1 cellular context compared by ENCODE assay signal in the genomic region with DNA sequence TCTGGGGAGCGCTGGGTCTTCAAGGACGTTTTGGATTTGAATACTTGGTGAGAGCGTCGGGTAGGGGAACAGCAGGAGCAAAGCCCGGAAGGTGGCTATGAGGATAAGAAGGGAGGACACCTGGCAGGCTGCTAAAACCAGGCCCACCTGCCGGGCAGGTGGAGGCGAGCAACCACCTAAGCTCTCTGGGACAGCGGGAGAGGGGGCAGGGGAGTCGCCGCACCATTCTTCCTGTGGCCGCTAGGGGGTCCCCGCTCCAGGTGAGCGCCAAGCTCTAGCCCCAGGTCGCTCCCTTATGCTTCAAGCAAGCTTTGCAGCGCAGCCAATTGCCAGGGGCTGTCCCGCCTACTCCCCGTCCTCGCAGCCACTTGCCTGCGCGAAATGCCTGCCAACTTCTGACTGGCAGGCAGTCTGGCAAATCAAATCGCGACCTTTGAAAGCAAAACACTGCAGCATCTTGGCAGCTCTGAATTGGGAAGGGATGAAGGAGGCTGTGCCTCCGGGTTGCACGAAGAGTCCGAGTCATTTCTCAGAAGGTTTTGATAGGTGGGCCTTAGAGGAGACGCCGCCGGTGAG.
TF ChIP-seq lines count a peak whose summit lies in the region.

A gene (plus strand): TSS at position 469 of the 576 bp plus-strand sequence. CDS start 3,746 bp downstream, outside the sequence.

TF ChIP-seq in GM12878, 131 proteins besides CTCF, POLR2A, EP300 and RAD21 (continued from another document):
- 0 out of 2 replicates have a peak, but pooled peaks have one; percentile 47 for TF ChIP-seq MXI1 (IDR thresholded peaks at IDR 0.05; ENCODE audit: low read depth, low read length)
- TF ChIP-seq ZNF217 (IDR thresholded peaks at IDR 0.05), result peak; percentile 65; the same call in 1 of the 2 replicates
- TF ChIP-seq, protein P1, sequence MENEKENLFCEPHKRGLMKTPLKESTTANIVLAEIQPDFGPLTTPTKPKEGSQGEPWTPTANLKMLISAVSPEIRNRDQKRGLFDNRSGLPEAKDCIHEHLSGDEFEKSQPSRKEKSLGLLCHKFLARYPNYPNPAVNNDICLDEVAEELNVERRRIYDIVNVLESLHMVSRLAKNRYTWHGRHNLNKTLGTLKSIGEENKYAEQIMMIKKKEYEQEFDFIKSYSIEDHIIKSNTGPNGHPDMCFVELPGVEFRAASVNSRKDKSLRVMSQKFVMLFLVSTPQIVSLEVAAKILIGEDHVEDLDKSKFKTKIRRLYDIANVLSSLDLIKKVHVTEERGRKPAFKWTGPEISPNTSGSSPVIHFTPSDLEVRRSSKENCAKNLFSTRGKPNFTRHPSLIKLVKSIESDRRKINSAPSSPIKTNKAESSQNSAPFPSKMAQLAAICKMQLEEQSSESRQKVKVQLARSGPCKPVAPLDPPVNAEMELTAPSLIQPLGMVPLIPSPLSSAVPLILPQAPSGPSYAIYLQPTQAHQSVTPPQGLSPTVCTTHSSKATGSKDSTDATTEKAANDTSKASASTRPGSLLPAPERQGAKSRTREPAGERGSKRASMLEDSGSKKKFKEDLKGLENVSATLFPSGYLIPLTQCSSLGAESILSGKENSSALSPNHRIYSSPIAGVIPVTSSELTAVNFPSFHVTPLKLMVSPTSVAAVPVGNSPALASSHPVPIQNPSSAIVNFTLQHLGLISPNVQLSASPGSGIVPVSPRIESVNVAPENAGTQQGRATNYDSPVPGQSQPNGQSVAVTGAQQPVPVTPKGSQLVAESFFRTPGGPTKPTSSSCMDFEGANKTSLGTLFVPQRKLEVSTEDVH (IDR thresholded peaks at IDR 0.05; ENCODE audit: low read depth, partially characterized antibody), result no peak
TF ChIP-seq in GM12878: peak in this region for 42.
